ENCODE assay signal across 9 cellular contexts in genomic region chr22:24325105-24325757, GRCh38. TPM values are rescaled to one million over a fixed set of nuclear protein-coding genes. Genes with fewer than 3 reads are reported as not detected.
DNase-seq lines count a peak whose midpoint lies in the region; ATAC-seq and TF ChIP-seq lines count a peak whose summit lies in the region.
"Had no signal": no experiment of that assay in that cellular context is flagged by ENCODE, and none has a peak within 500 bp of the region (broad histone marks: within the 10 kb centered on the region; RNA-seq: fewer than 3 reads in every experiment).

No MANE protein-coding gene starts in this region.

- H3K27me3 ChIP-seq in left ventricle myocardium inferior (ENCODE audit: low read depth) (no peaks in the 10 kb centered on the region), sigmoid colon (no peaks in the 10 kb centered on the region)

- H3K27ac ChIP-seq in left ventricle myocardium inferior (replicated peaks), result no peak overlapping the region
- no peak overlapping the region for H3K27ac ChIP-seq in sigmoid colon

- H3K9me3 ChIP-seq in left ventricle myocardium inferior (replicated peaks) (no peaks in the 10 kb centered on the region), sigmoid colon (no peaks in the 10 kb centered on the region)

- H3K4me1 Mint-ChIP-seq in activated naive CD8-positive, alpha-beta T cell treated with anti-CD3 and anti-CD28 coated beads, Interleukin-2, amount 10 ng/mL, durations not matched to agents 7 days and 5 days, result peaks cover 29% of the 10 kb centered on the region

- intact Hi-C loops in left ventricle myocardium inferior (cut with micrococcal nuclease), result loop anchor here (10.0 kb wide), 1 partner anchor 200 kb away; no protein-coding TSS in a partner anchor
- intact Hi-C loops in sigmoid colon (cut with DNase I), result loop anchor here (2.0 kb wide), 1 partner anchor 202 kb away; no protein-coding TSS in a partner anchor

- ATAC-seq in activated naive CD8-positive, alpha-beta T cell treated with anti-CD3 and anti-CD28 coated beads, Interleukin-2, amount 10 ng/mL, durations not matched to agents 7 days and 5 days (ENCODE audit: low read depth), result peak; percentile 79
- ATAC-seq in HG02571 (IDR thresholded peaks at IDR 0.05; ENCODE audit: unreplicated experiment) (no peak), HG02870 (IDR thresholded peaks at IDR 0.05; ENCODE audit: unreplicated experiment) (no peak)

- H3K4me3 Mint-ChIP-seq in activated naive CD8-positive, alpha-beta T cell treated with anti-CD3 and anti-CD28 coated beads, Interleukin-2, amount 10 ng/mL, durations not matched to agents 7 days and 5 days, result peak overlapping the region; percentile 63
- H3K4me3 Mint-ChIP-seq: IgD-negative memory B cell had no signal

- POLR2A ChIA-PET in activated naive CD8-positive, alpha-beta T cell treated with anti-CD3 and anti-CD28 coated beads, Interleukin-2, amount 10 ng/mL, durations not matched to agents 7 days and 5 days (lab: Charles Lee), result no interaction called here

- H3K36me3 Mint-ChIP-seq in activated naive CD8-positive, alpha-beta T cell treated with anti-CD3 and anti-CD28 coated beads, Interleukin-2, amount 10 ng/mL, durations not matched to agents 7 days and 5 days, result peaks cover 28% of the 10 kb centered on the region

- peaks cover 66% of the 10 kb centered on the region for H3K36me3 ChIP-seq in left ventricle myocardium inferior
- H3K36me3 ChIP-seq in sigmoid colon, result peaks cover 4 to 70% (median 14%) of the 10 kb centered on the region in 4 donors

- H3K9me3 Mint-ChIP-seq in activated naive CD8-positive, alpha-beta T cell treated with anti-CD3 and anti-CD28 coated beads, Interleukin-2, amount 10 ng/mL, durations not matched to agents 7 days and 5 days, result no peaks in the 10 kb centered on the region
- H3K9me3 Mint-ChIP-seq: IgD-negative memory B cell had no signal

- peak overlapping the region; percentile 70 for H3K27ac Mint-ChIP-seq in activated naive CD8-positive, alpha-beta T cell treated with anti-CD3 and anti-CD28 coated beads, Interleukin-2, amount 10 ng/mL, durations not matched to agents 7 days and 5 days
- H3K27ac Mint-ChIP-seq: IgD-negative memory B cell had no signal

- 20 to 25% methylated on average over 5 of the region's 5 CpGs for WGBS in sigmoid colon, 2 donors

- TF ChIP-seq POLR2A in sigmoid colon (IDR thresholded peaks at IDR 0.05), result no peak

- DNase-seq in AML-193 (lab: John Stamatoyannopoulos, UW) (peak; percentile 91), NCI-H446 treated with DMSO at 0.1 percent for 48 hours (lab: John Stamatoyannopoulos, UW) (peak; percentile 49), left ventricle myocardium inferior (no peak), sigmoid colon (no peak)
- no peak for DNase-seq in activated naive CD8-positive, alpha-beta T cell treated with anti-CD3 and anti-CD28 coated beads, Interleukin-2, amount 10 ng/mL, durations not matched to agents 7 days and 5 days

- H3K4me3 ChIP-seq in GM12875 (ENCODE audit: low read depth, low read length) (no peak overlapping the region), left ventricle myocardium inferior (no peak overlapping the region), sigmoid colon (no peak overlapping the region)

- H3K4me1 ChIP-seq in left ventricle myocardium inferior (peaks cover 49% of the 10 kb centered on the region), sigmoid colon (peaks cover 0 to 22% (median 7%) of the 10 kb centered on the region in 4 donors)

- no peak for TF ChIP-seq EP300 in sigmoid colon (IDR thresholded peaks at IDR 0.05)

- TF ChIP-seq CTCF in GM12875 (IDR thresholded peaks at IDR 0.05; ENCODE audit: borderline replicate concordance, insufficient read depth, low read depth, low read length), result peak; percentile 54; the same call in 1 of the 2 replicates
- TF ChIP-seq CTCF in left ventricle myocardium inferior (IDR thresholded peaks at IDR 0.05; ENCODE audit: borderline replicate concordance), result peak; percentile 85
- peak; percentile 15 to 38 (median 30) for TF ChIP-seq CTCF in sigmoid colon (IDR thresholded peaks at IDR 0.05)

- H3K27me3 Mint-ChIP-seq in activated naive CD8-positive, alpha-beta T cell treated with anti-CD3 and anti-CD28 coated beads, Interleukin-2, amount 10 ng/mL, durations not matched to agents 7 days and 5 days, result no peaks in the 10 kb centered on the region
- H3K27me3 Mint-ChIP-seq: IgD-negative memory B cell had no signal

RNA-seq across cellular contexts. Expression of gene SPECC1L, which starts 54.6 kb away (rescaled TPM):
- total RNA-seq in activated naive CD8-positive, alpha-beta T cell treated with anti-CD3 and anti-CD28 coated beads, Interleukin-2, amount 10 ng/mL, durations not matched to agents 7 days and 5 days, result 10 to 100 TPM; 55.4 to 59.4 TPM
- total RNA-seq in left ventricle myocardium inferior, result 51.9 TPM
- total RNA-seq in sigmoid colon, result 10 to 100 TPM; 28.8 to 52.6 (median 38.9) TPM
- 10 to 100 TPM; 17.4 to 25.0 (median 22.7) TPM for polyA plus RNA-seq in sigmoid colon

Comparison
In these comparisons a context has a peak if more than half of its experiments do, and no peak if none do; other contexts are left out.
1. DNase-seq: peak in AML-193 (2 of 2) and NCI-H446 treated with DMSO at 0.1 percent for 48 hours (single experiment); none in activated naive CD8-positive, alpha-beta T cell treated with anti-CD3 and anti-CD28 coated beads, Interleukin-2, amount 10 ng/mL, durations not matched to agents 7 days and 5 days (single experiment), left ventricle myocardium inferior (single experiment) and sigmoid colon (single experiment).
2. CTCF ChIP-seq: peak in every context shown above with its lines; median percentile 85 in left ventricle myocardium inferior; 54 in GM12875; 30 in sigmoid colon.